Comparison of ENCODE assay signal across 8 cellular contexts in genomic region chr3:193788189-193788946, GRCh38.
A peak's percentile ranks its signal among the peaks of the same experiment; 100 is the strongest.
DNase-seq lines count a peak whose midpoint lies in the region; ATAC-seq and TF ChIP-seq lines count a peak whose summit lies in the region.

No MANE protein-coding gene starts in this region.

- POLR2A ChIA-PET in activated B cell treated with CpG ODN at 0.5 μM for 24 hours (lab: Charles Lee): interaction anchor here (1.0 to 1.4 kb wide), 2 partner anchors 349 to 527 kb away, joined by 3 to 5 read pairs; no protein-coding TSS in a partner anchor

- H3K27ac Mint-ChIP-seq in activated B cell treated with CpG ODN at 0.5 μM for 24 hours: peak overlapping the region; percentile 15
- no peak overlapping the region for H3K27ac Mint-ChIP-seq in glutamatergic neuron (ENCODE audit: unreplicated experiment)

- DNase-seq in activated T-cell treated with anti-CD3 and anti-CD28 coated beads for 48 hours (ENCODE audit: low read depth): peak; percentile 3
- no peak for DNase-seq in activated T-cell treated with anti-CD3 and anti-CD28 coated beads for 4 hours
- DNase-seq in HFF-Myc (ENCODE audit: extremely low read depth, low read depth): no peak
- peak; percentile 57 for DNase-seq in NCI-H1105 (lab: John Stamatoyannopoulos, UW)
- DNase-seq in activated B cell treated with CpG ODN at 0.5 μM for 24 hours: peak; percentile 36
- DNase-seq in glutamatergic neuron: peak; percentile 62
- DNase-seq in posterior cingulate gyrus: peak in 8 of 10 donors; percentile 22 to 89 (median 50)

- intact Hi-C loops in activated B cell treated with CpG ODN at 0.5 μM for 24 hours (cut with micrococcal nuclease): loop anchor here (1.0 to 5.0 kb wide), 8 partner anchors 77 to 527 kb away; no protein-coding TSS in a partner anchor
- intact Hi-C loops in posterior cingulate gyrus (cut with DNase I): loop anchor here (2.0 kb wide), 1 partner anchor 526 kb away; no protein-coding TSS in a partner anchor

- TF ChIP-seq CTCF in HFF-Myc (IDR thresholded peaks at IDR 0.05; ENCODE audit: low read depth, low read length, missing control alignments) (peak; percentile 52), activated B cell treated with CpG ODN at 0.5 μM for 24 hours (IDR thresholded peaks at IDR 0.05) (peak; percentile 34), glutamatergic neuron (IDR thresholded peaks at IDR 0.05; ENCODE audit: partially characterized antibody, unreplicated experiment) (peak; percentile 70)

- H3K9me3 Mint-ChIP-seq in activated B cell treated with CpG ODN at 0.5 μM for 24 hours: no peaks in the 10 kb centered on the region
- peaks cover 1% of the 10 kb centered on the region for H3K9me3 Mint-ChIP-seq in glutamatergic neuron (ENCODE audit: unreplicated experiment)

- H3K4me1 Mint-ChIP-seq in activated B cell treated with CpG ODN at 0.5 μM for 24 hours (peaks cover 16% of the 10 kb centered on the region), glutamatergic neuron (ENCODE audit: low read depth, unreplicated experiment) (peaks cover 8% of the 10 kb centered on the region)

- H3K4me3 Mint-ChIP-seq in activated B cell treated with CpG ODN at 0.5 μM for 24 hours (no peak overlapping the region), glutamatergic neuron (ENCODE audit: unreplicated experiment) (no peak overlapping the region)

- ATAC-seq in activated B cell treated with CpG ODN at 0.5 μM for 24 hours (ENCODE audit: low read depth) (peak; percentile 98), esophagus mucosa (no peak)

- CTCF ChIA-PET in activated B cell treated with CpG ODN at 0.5 μM for 24 hours (lab: Charles Lee): interaction anchor here (1.1 to 6.8 kb wide), 6 partner anchors 9 to 526 kb away, joined by 3 to 57 read pairs (median 4); no protein-coding TSS in a partner anchor

- peaks cover 25% of the 10 kb centered on the region for H3K27me3 Mint-ChIP-seq in activated B cell treated with CpG ODN at 0.5 μM for 24 hours
- H3K27me3 Mint-ChIP-seq in glutamatergic neuron (ENCODE audit: unreplicated experiment): peaks cover 6% of the 10 kb centered on the region

- H3K4me3 ChIP-seq in HFF-Myc (replicated peaks; ENCODE audit: low read depth, low read length): no peak overlapping the region

- H3K36me3 Mint-ChIP-seq in activated B cell treated with CpG ODN at 0.5 μM for 24 hours (ENCODE audit: low read depth): no peaks in the 10 kb centered on the region
- H3K36me3 Mint-ChIP-seq in glutamatergic neuron (ENCODE audit: unreplicated experiment): peaks cover 6% of the 10 kb centered on the region

Comparison
In these comparisons a context has a peak if more than half of its experiments do, and no peak if none do; other contexts are left out.
1. DNase-seq: peak in activated T-cell treated with anti-CD3 and anti-CD28 coated beads for 48 hours (single experiment), NCI-H1105 (single experiment), activated B cell treated with CpG ODN at 0.5 μM for 24 hours (single experiment), glutamatergic neuron (single experiment) and posterior cingulate gyrus (8 of 10); none in activated T-cell treated with anti-CD3 and anti-CD28 coated beads for 4 hours (single experiment) and HFF-Myc (single experiment).
2. Peak in every context shown above with its lines, with median percentiles within 50 percentile points of each other: CTCF ChIP-seq.